33 cellular contexts compared by ENCODE assay signal in genomic region chr10:85250304-85250703, GRCh38.
"Had no signal": no experiment of that assay in that cellular context is flagged by ENCODE, and none has a peak within 500 bp of the region (broad histone marks: within the 10 kb centered on the region; RNA-seq: fewer than 3 reads in every experiment).

No MANE protein-coding gene starts in this region.

- ATAC-seq: activated CD8-positive, alpha-beta T cell treated with anti-CD3 and anti-CD28 coated beads for 36 hours; activated naive CD4-positive, alpha-beta T cell treated with anti-CD3 and anti-CD28 coated beads, Interleukin-2, amount 50 U/mL, for 72 hours; activated T-cell treated with anti-CD3 and anti-CD28 coated beads, Interleukin-2, amount 50 U/mL, for 4 hours; activated T-cell treated with anti-CD3 and anti-CD28 coated beads, Interleukin-2, amount 50 U/mL, for 72 hours; activated T-helper 17 cell treated with anti-CD3 and anti-CD28 coated beads, Interleukin-2, amount 50 U/mL, for 72 hours; body of pancreas had no signal

- H3K36me3 ChIP-seq: adrenal gland, brain microvascular endothelial cell, breast epithelium had no signal

- H3K4me3 ChIP-seq: adrenal gland, body of pancreas, breast epithelium had no signal

- H3K9me3 ChIP-seq: adrenal gland, body of pancreas, breast epithelium had no signal

- H3K4me1 ChIP-seq: adrenal gland, body of pancreas, breast epithelium had no signal

- DNase-seq: activated B cell treated with CpG ODN at 0.5 μM for 24 hours; activated CD4-positive, alpha-beta memory T cell treated with anti-CD3 and anti-CD28 coated beads for 36 hours; activated CD4-positive, alpha-beta T cell treated with anti-CD3 and anti-CD28 coated beads for 4 hours; activated CD4-positive, alpha-beta T cell treated with anti-CD3 and anti-CD28 coated beads, Interleukin-2, amount 10 ng/mL, durations not matched to agents 24 days and 14 days; activated CD4-positive, alpha-beta T cell treated with anti-CD3 and anti-CD28 coated beads, Interleukin-2, amount 50 U/mL, for 1 hour; activated CD4-positive, alpha-beta T cell treated with anti-CD3 and anti-CD28 coated beads, Interleukin-2, amount 50 U/mL, for 4 hours; activated CD4-positive, CD25-positive, alpha-beta regulatory T cell treated with anti-CD3 and anti-CD28 coated beads, Interleukin-2, amount 50 U/mL, for 72 hours; activated CD8-positive, alpha-beta memory T cell treated with anti-CD3 and anti-CD28 coated beads, Interleukin-2, amount 50 U/mL, for 4 hours; activated CD8-positive, alpha-beta T cell treated with anti-CD3 and anti-CD28 coated beads for 36 hours; activated effector memory CD4-positive, alpha-beta T cell treated with anti-CD3 and anti-CD28 coated beads, Interleukin-2, amount 50 U/mL, for 16 hours; activated gamma-delta T cell treated with Interleukin-2 at 50 U/mL for 16 hours; activated naive CD4-positive, alpha-beta T cell; activated naive CD4-positive, alpha-beta T cell treated with anti-CD3 and anti-CD28 coated beads for 36 hours; activated naive CD4-positive, alpha-beta T cell treated with anti-CD3 and anti-CD28 coated beads, Interleukin-2, amount 50 U/mL, for 16 hours; activated naive CD8-positive, alpha-beta T cell treated with anti-CD3 and anti-CD28 coated beads for 36 hours; activated T-cell treated with anti-CD3 and anti-CD28 coated beads for 4 hours; activated T-cell treated with anti-CD3 and anti-CD28 coated beads, Interleukin-2, amount 50 U/mL, for 1 hour; activated T-cell treated with anti-CD3 and anti-CD28 coated beads, Interleukin-2, amount 50 U/mL, for 4 hours; activated T-cell treated with anti-CD3 and anti-CD28 coated beads, Interleukin-2, amount 50 U/mL, for 72 hours; adrenal gland; amniotic stem cell; aorta; body of pancreas; brain microvascular endothelial cell; central memory CD4-positive, alpha-beta T cell; T-helper 2 cell; T-helper 9 cell had no signal

- H3K27ac ChIP-seq: adrenal gland, body of pancreas, brain microvascular endothelial cell, breast epithelium, VCaP had no signal

- H3K27me3 ChIP-seq: adrenal gland, body of pancreas, brain microvascular endothelial cell, breast epithelium had no signal

- FAIRE-seq: astrocyte, TTC549 had no signal
